20 cellular contexts compared by ENCODE assay signal in genomic region chr3:122520861-122521260, GRCh38. TPM values are rescaled to one million over a fixed set of nuclear protein-coding genes. Genes with fewer than 3 reads are reported as not detected.
DNase-seq lines count a peak whose midpoint lies in the region; ATAC-seq, FAIRE-seq and TF ChIP-seq lines count a peak whose summit lies in the region.
"Had no signal": no experiment of that assay in that cellular context is flagged by ENCODE, and none has a peak within 500 bp of the region (broad histone marks: within the 10 kb centered on the region; RNA-seq: fewer than 3 reads in every experiment).

No MANE protein-coding gene starts in this region.

- intact Hi-C loops in spleen (cut with DNase I; ENCODE audit: low total_unique reads), result no loop called here

- TF ChIP-seq CTCF in bronchial epithelial cell (IDR thresholded peaks at IDR 0.05; ENCODE audit: insufficient read depth, low read length, severe bottlenecking) (no peak), spleen (IDR thresholded peaks at IDR 0.05 in 8 of 11, conservative IDR thresholded peaks at IDR 0.05 in 3 of 11) (no peak)

- H3K4me1 Mint-ChIP-seq in T-cell, result no peaks in the 10 kb centered on the region
- H3K4me1 Mint-ChIP-seq: H9 had no signal

- no peak overlapping the region for H3K27ac ChIP-seq in spleen
- H3K27ac ChIP-seq: 22Rv1 had no signal

- CTCF ChIA-PET in T-cell (lab: Charles Lee), result interaction anchor here in 1 of 2 donors (0.7 kb wide), 1 partner anchor 53 kb away, joined by 3 read pairs; no protein-coding TSS in a partner anchor

- H3K9me3 ChIP-seq in spleen, result no peaks in the 10 kb centered on the region
- H3K9me3 ChIP-seq: Caco-2 had no signal

- FAIRE-seq in GM19239 (lab: Jason Lieb, UNC) (peak; percentile 33), bronchial epithelial cell (lab: Jason Lieb, UNC) (no peak)
- FAIRE-seq: GM12892, HTR-8/SVneo, K562 had no signal

- H3K9me3 Mint-ChIP-seq in T-cell, result no peaks in the 10 kb centered on the region
- H3K9me3 Mint-ChIP-seq: CD8-positive, alpha-beta T cell; H9 had no signal

- no peaks in the 10 kb centered on the region for H3K27me3 ChIP-seq in bronchial epithelial cell (ENCODE audit: control insufficient read depth, insufficient read depth, low read length)
- no peaks in the 10 kb centered on the region for H3K27me3 ChIP-seq in spleen (replicated peaks in 1 of 7)

- H3K4me1 ChIP-seq in spleen, result no peaks in the 10 kb centered on the region
- H3K4me1 ChIP-seq: Caco-2 had no signal

- TF ChIP-seq POLR2A in spleen (IDR thresholded peaks at IDR 0.05), result no peak

- WGBS in spleen, 5 donors, result 87 to 97% (median 93%) methylated on average over 4 of the region's 4 CpGs

- H3K27ac Mint-ChIP-seq in T-cell, result no peak overlapping the region
- H3K27ac Mint-ChIP-seq: CD14-positive monocyte; CD8-positive, alpha-beta T cell; H9 had no signal

- no peaks in the 10 kb centered on the region for H3K27me3 Mint-ChIP-seq in T-cell

- POLR2A ChIA-PET in T-cell (lab: Charles Lee), result interaction anchor here in 1 of 2 donors (0.6 kb wide), 2 partner anchors 9 to 37 kb away, joined by 3 to 4 read pairs; no protein-coding TSS in a partner anchor

- DNase-seq in DMS53 (lab: John Stamatoyannopoulos, UW), result peak; percentile 48
- no peak for DNase-seq in DMS53 treated with DMSO at 0.1 percent for 48 hours (lab: John Stamatoyannopoulos, UW; ENCODE audit: unreplicated experiment)
- no peak for DNase-seq in GM19239 (ENCODE audit: insufficient read length, low spot score)
- DNase-seq in bronchial epithelial cell (ENCODE audit: low read depth), result peak; percentile 57
- peak; percentile 62 for DNase-seq in fibroblast of peridontal ligament (ENCODE audit: extremely low read depth)
- no peak for DNase-seq in cerebellar cortex (ENCODE audit: low spot score)
- DNase-seq in T-cell, result no peak
- no peak for DNase-seq in spleen
- DNase-seq: Caco-2; CD8-positive, alpha-beta T cell; DND-41; GDM1; GOT3; H9 had no signal

- no peak for ATAC-seq in T-cell (replicated peaks in 1 of 4)
- ATAC-seq: CD8-positive, alpha-beta T cell; K562 had no signal

- no peaks in the 10 kb centered on the region for H3K36me3 ChIP-seq in bronchial epithelial cell (ENCODE audit: control insufficient read depth, insufficient read depth, low read length)
- peaks cover 0 to 4% (median 0%) of the 10 kb centered on the region in 6 donors for H3K36me3 ChIP-seq in spleen

- H3K4me3 Mint-ChIP-seq in T-cell, result no peak overlapping the region
- H3K4me3 Mint-ChIP-seq: CD14-positive monocyte; CD8-positive, alpha-beta T cell; H9 had no signal

- no peak overlapping the region for H3K4me3 ChIP-seq in bronchial epithelial cell (ENCODE audit: low read depth, low read length)
- no peak overlapping the region for H3K4me3 ChIP-seq in spleen
- H3K4me3 ChIP-seq: K562 had no signal

- no peaks in the 10 kb centered on the region for H3K36me3 Mint-ChIP-seq in T-cell
- H3K36me3 Mint-ChIP-seq: CD8-positive, alpha-beta T cell had no signal

RNA-seq across cellular contexts. Expression of gene KPNA1, which starts 6.1 kb away (rescaled TPM):
- total RNA-seq in bronchial epithelial cell, result 28.4 and 36.4 TPM in 2 replicates
- total RNA-seq in T-cell, result 10 to 100 TPM; 55.2 to 65.0 (median 57.5) TPM
- total RNA-seq in spleen, result 10 to 100 TPM; 39.3 to 74.4 (median 61.0) TPM
- 10 to 100 TPM in 1 of 3 donors, 1 to 10 TPM in 2; 8.5 to 10.4 (median 9.2) TPM for polyA plus RNA-seq in spleen

RNA-seq across cellular contexts. Expression of gene PARP9, which starts 43.2 kb away (rescaled TPM):
- total RNA-seq in bronchial epithelial cell (4.5 and 8.1 TPM in 2 replicates), T-cell (10 to 100 TPM; 20.2 to 43.0 (median 24.3) TPM), spleen (10 to 100 TPM; 56.9 to 72.6 (median 70.4) TPM)
- polyA plus RNA-seq in spleen, result 10 to 100 TPM; 24.0 to 51.7 (median 27.6) TPM

RNA-seq across cellular contexts. Expression of gene DTX3L, which starts 43.3 kb away (rescaled TPM):
- total RNA-seq in bronchial epithelial cell, result 5.0 and 6.4 TPM in 2 replicates
- 10 to 100 TPM; 35.1 to 56.2 (median 49.8) TPM for total RNA-seq in T-cell
- 10 to 100 TPM; 47.1 to 68.4 (median 67.4) TPM for total RNA-seq in spleen
- 10 to 100 TPM; 11.0 to 24.8 (median 11.5) TPM for polyA plus RNA-seq in spleen

RNA-seq across cellular contexts. Expression of gene PARP15, which starts 56.6 kb away (rescaled TPM):
- total RNA-seq in bronchial epithelial cell (0.13 and 0.26 TPM in 2 replicates), T-cell (10 to 100 TPM; 37.3 to 74.9 (median 72.5) TPM), spleen (100 to 1,000 TPM in 1 of 7 donors, 10 to 100 TPM in 6; 59.3 to 114 (median 74.7) TPM)
- 100 to 1,000 TPM in 1 of 3 donors, 10 to 100 TPM in 2; 63.3 to 128 (median 66.5) TPM for polyA plus RNA-seq in spleen
- total RNA-seq: A673 had no signal

Comparison
In these comparisons a context has a peak if more than half of its experiments do, and no peak if none do; other contexts are left out.
1. DNase-seq: peak in DMS53 (single experiment), bronchial epithelial cell (single experiment) and fibroblast of peridontal ligament (single experiment); none in DMS53 treated with DMSO at 0.1 percent for 48 hours (single experiment), GM19239 (single experiment), cerebellar cortex (single experiment), T-cell (0 of 34) and spleen (single experiment).